In genomic region chr11:114128399-114128798, GRCh38 we compare ENCODE assay signal across 22 cellular contexts.
A peak's percentile ranks its signal among the peaks of the same experiment; 100 is the strongest.
DNase-seq lines count a peak whose midpoint lies in the region; ATAC-seq and TF ChIP-seq lines count a peak whose summit lies in the region.
"Had no signal": no experiment of that assay in that cellular context is flagged by ENCODE, and none has a peak within 500 bp of the region (broad histone marks: within the 10 kb centered on the region; RNA-seq: fewer than 3 reads in every experiment).

No MANE protein-coding gene starts in this region.

- H3K4me3 ChIP-seq in coronary artery (peak overlapping the region; percentile 44), prostate gland (no peak overlapping the region), upper lobe of right lung (no peak overlapping the region), stomach (no peak overlapping the region)

- no peaks in the 10 kb centered on the region for H3K9me3 Mint-ChIP-seq in natural killer cell
- no peaks in the 10 kb centered on the region for H3K9me3 Mint-ChIP-seq in natural killer cell treated with Interleukin-12 subunit alpha and Interleukin-12 subunit beta and Interleukin-15 and Interleukin-18, amount 100 ng/mL, for 72 hours
- H3K9me3 Mint-ChIP-seq: activated naive CD4-positive, alpha-beta T cell treated with anti-CD3 and anti-CD28 coated beads for 36 hours; activated T-cell treated with anti-CD3 and anti-CD28 coated beads, Interleukin-2, amount 50 U/mL, for 4 hours; H9 had no signal

- H3K4me1 ChIP-seq in prostate gland (replicated peaks) (peaks cover 50% of the 10 kb centered on the region), upper lobe of right lung (peaks cover 72% of the 10 kb centered on the region), stomach (peaks cover 70 to 100% (median 87%) of the 10 kb centered on the region in 4 donors)

- no peak for DNase-seq in natural killer cell
- DNase-seq in natural killer cell treated with Interleukin-12 subunit alpha and Interleukin-12 subunit beta and Interleukin-15 and Interleukin-18, amount 100 ng/mL, for 72 hours (ENCODE audit: low spot score) = no peak
- no peak for DNase-seq in coronary artery (ENCODE audit: low spot score)
- no peak for DNase-seq in prostate gland (ENCODE audit: low spot score)
- DNase-seq in upper lobe of right lung = no peak
- no peak for DNase-seq in NCI-H2227 (lab: John Stamatoyannopoulos, UW; ENCODE audit: unreplicated experiment)
- no peak for DNase-seq in stomach
- DNase-seq in amniotic stem cell (lab: John Stamatoyannopoulos, UW) = no peak
- DNase-seq: activated CD8-positive, alpha-beta memory T cell treated with anti-CD3 and anti-CD28 coated beads for 24 hours; activated naive CD4-positive, alpha-beta T cell treated with anti-CD3 and anti-CD28 coated beads for 36 hours; activated T-cell treated with anti-CD3 and anti-CD28 coated beads, Interleukin-2, amount 50 U/mL, for 4 hours; CD4-positive, alpha-beta memory T cell; effector CD8-positive, alpha-beta T cell; foreskin melanocyte; H9; islet precursor cell; NCI-H1105; occipital lobe; retina; SHP77 treated with DMSO at 0.1 percent for 48 hours; substantia nigra had no signal

- peak overlapping the region; percentile 85 to 88 for H3K27ac Mint-ChIP-seq in natural killer cell
- peak overlapping the region in 1 of 2 donors; percentile 75 for H3K27ac Mint-ChIP-seq in natural killer cell treated with Interleukin-12 subunit alpha and Interleukin-12 subunit beta and Interleukin-15 and Interleukin-18, amount 100 ng/mL, for 72 hours
- H3K27ac Mint-ChIP-seq: activated naive CD4-positive, alpha-beta T cell treated with anti-CD3 and anti-CD28 coated beads for 36 hours; H9 had no signal

- H3K4me3 Mint-ChIP-seq in natural killer cell = peak overlapping the region; percentile 45
- H3K4me3 Mint-ChIP-seq in natural killer cell treated with Interleukin-12 subunit alpha and Interleukin-12 subunit beta and Interleukin-15 and Interleukin-18, amount 100 ng/mL, for 72 hours = no peak overlapping the region
- H3K4me3 Mint-ChIP-seq: activated naive CD4-positive, alpha-beta T cell treated with anti-CD3 and anti-CD28 coated beads for 36 hours; activated T-cell treated with anti-CD3 and anti-CD28 coated beads, Interleukin-2, amount 50 U/mL, for 4 hours; CD4-positive, alpha-beta memory T cell; H9 had no signal

- H3K36me3 Mint-ChIP-seq in natural killer cell = no peaks in the 10 kb centered on the region
- H3K36me3 Mint-ChIP-seq in natural killer cell treated with Interleukin-12 subunit alpha and Interleukin-12 subunit beta and Interleukin-15 and Interleukin-18, amount 100 ng/mL, for 72 hours = no peaks in the 10 kb centered on the region

- H3K27me3 Mint-ChIP-seq in natural killer cell (ENCODE audit: low read depth in 2 of 2) = no peaks in the 10 kb centered on the region
- no peaks in the 10 kb centered on the region for H3K27me3 Mint-ChIP-seq in natural killer cell treated with Interleukin-12 subunit alpha and Interleukin-12 subunit beta and Interleukin-15 and Interleukin-18, amount 100 ng/mL, for 72 hours
- H3K27me3 Mint-ChIP-seq: CD4-positive, alpha-beta memory T cell had no signal

- H3K36me3 ChIP-seq in prostate gland = peaks cover 4 to 8% of the 10 kb centered on the region in 2 donors
- H3K36me3 ChIP-seq in upper lobe of right lung = peaks cover 33% of the 10 kb centered on the region
- H3K36me3 ChIP-seq in stomach = peaks cover 8 to 52% (median 42%) of the 10 kb centered on the region in 4 donors

- TF ChIP-seq EP300 in stomach (IDR thresholded peaks at IDR 0.05) = no peak

- peaks cover 92 to 96% of the 10 kb centered on the region in 2 donors for H3K4me1 Mint-ChIP-seq in natural killer cell
- peaks cover 36 to 77% of the 10 kb centered on the region in 2 donors for H3K4me1 Mint-ChIP-seq in natural killer cell treated with Interleukin-12 subunit alpha and Interleukin-12 subunit beta and Interleukin-15 and Interleukin-18, amount 100 ng/mL, for 72 hours (ENCODE audit: low read depth in 2 of 2)
- H3K4me1 Mint-ChIP-seq: H9 had no signal

- ATAC-seq in natural killer cell (no peak), upper lobe of right lung (peak; percentile 81)
- no peak for ATAC-seq in natural killer cell treated with Interleukin-12 subunit alpha and Interleukin-12 subunit beta and Interleukin-15 and Interleukin-18, amount 100 ng/mL, for 72 hours
- ATAC-seq: activated T-cell treated with anti-CD3 and anti-CD28 coated beads, Interleukin-2, amount 50 U/mL, for 4 hours; esophagus mucosa had no signal

- WGBS in prostate gland = 76% methylated on average over 5 of the region's 5 CpGs
- WGBS in stomach, 5 donors = 85 to 96% (median 90%) methylated on average over 5 of the region's 5 CpGs

- H3K9me3 ChIP-seq in prostate gland = no peaks in the 10 kb centered on the region
- H3K9me3 ChIP-seq in upper lobe of right lung = no peaks in the 10 kb centered on the region
- H3K9me3 ChIP-seq in stomach = no peaks in the 10 kb centered on the region

- peak overlapping the region; percentile 10 to 44 for H3K27ac ChIP-seq in coronary artery
- peak overlapping the region; percentile 36 to 45 for H3K27ac ChIP-seq in prostate gland
- H3K27ac ChIP-seq in upper lobe of right lung = no peak overlapping the region
- peak overlapping the region in 1 of 5 donors; percentile 3 for H3K27ac ChIP-seq in stomach

- no peak for TF ChIP-seq CTCF in natural killer cell (IDR thresholded peaks at IDR 0.05)
- TF ChIP-seq CTCF in coronary artery (IDR thresholded peaks at IDR 0.05) = no peak
- TF ChIP-seq CTCF in prostate gland (IDR thresholded peaks at IDR 0.05) = no peak
- no peak for TF ChIP-seq CTCF in upper lobe of right lung (IDR thresholded peaks at IDR 0.05)
- TF ChIP-seq CTCF in stomach (IDR thresholded peaks at IDR 0.05) = no peak

- H3K27me3 ChIP-seq in prostate gland (replicated peaks; ENCODE audit: insufficient read depth) = no peaks in the 10 kb centered on the region
- no peaks in the 10 kb centered on the region for H3K27me3 ChIP-seq in upper lobe of right lung
- no peaks in the 10 kb centered on the region for H3K27me3 ChIP-seq in stomach

- TF ChIP-seq POLR2A in prostate gland (IDR thresholded peaks at IDR 0.05) (no peak), stomach (IDR thresholded peaks at IDR 0.05) (no peak)

- intact Hi-C loops in natural killer cell (cut with micrococcal nuclease) (no loop called here), prostate gland (cut with DNase I) (no loop called here), upper lobe of right lung (cut with DNase I) (no loop called here), stomach (cut with DNase I; ENCODE audit: low total_unique reads) (no loop called here)
